ENCODE assay signal across 1 cellular context in the genomic region with DNA sequence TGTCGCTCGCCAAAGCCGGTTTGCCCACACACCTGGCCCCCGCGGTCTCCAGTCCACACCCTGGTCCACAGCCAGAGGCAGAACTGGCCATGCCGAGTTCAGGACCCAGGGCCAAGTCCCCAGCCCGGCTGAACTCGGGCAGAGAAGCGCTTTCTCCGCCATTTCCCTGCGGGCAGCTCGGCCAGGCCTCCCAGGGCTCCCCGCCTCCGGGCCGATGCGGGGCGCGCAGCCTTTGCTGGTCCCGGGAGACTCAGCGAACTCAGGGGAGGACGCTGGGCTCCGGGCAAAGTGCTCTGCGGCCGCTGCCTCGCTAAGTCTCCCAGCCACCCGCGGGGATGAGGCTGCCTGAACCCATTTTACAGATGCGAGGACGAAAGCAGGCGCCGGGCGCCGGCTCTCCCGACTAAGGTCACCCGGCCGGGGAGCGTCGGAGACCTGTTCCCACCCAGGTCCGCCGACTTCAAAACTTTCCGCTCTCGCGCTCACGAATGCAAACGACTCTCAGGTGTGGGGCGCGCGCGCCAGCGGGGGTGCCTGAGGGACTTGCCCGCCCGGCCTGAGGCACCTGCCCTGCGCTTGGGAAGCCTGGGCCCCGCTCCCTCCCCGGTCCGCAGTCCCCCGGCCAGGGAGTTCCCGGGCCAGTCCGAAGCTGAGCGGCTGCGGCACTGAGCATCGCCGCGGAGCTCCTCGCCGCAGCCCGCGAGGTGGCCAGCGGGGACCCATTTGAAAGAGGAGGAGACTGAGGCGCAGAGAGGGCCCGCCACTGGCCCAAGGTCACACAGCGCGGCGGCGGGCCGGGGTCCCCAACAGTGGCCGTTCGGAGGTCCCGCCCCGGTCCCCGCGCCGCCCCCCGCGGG.
TF ChIP-seq lines count a peak whose summit lies in the region.

No MANE protein-coding gene starts in this region.

TF ChIP-seq in WTC11, 78 proteins besides CTCF, POLR2A, EP300 and RAD21 (continued from another document):
- TF ChIP-seq, protein P1, sequence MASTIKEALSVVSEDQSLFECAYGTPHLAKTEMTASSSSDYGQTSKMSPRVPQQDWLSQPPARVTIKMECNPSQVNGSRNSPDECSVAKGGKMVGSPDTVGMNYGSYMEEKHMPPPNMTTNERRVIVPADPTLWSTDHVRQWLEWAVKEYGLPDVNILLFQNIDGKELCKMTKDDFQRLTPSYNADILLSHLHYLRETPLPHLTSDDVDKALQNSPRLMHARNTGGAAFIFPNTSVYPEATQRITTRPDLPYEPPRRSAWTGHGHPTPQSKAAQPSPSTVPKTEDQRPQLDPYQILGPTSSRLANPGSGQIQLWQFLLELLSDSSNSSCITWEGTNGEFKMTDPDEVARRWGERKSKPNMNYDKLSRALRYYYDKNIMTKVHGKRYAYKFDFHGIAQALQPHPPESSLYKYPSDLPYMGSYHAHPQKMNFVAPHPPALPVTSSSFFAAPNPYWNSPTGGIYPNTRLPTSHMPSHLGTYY (CRISPR knock-in tag; IDR thresholded peaks at IDR 0.05): 0 out of 2 replicates have a peak, but pooled peaks have one; percentile 68
- no peak for TF ChIP-seq JAZF1 (CRISPR knock-in tag; IDR thresholded peaks at IDR 0.05)
- TF ChIP-seq, protein P2, sequence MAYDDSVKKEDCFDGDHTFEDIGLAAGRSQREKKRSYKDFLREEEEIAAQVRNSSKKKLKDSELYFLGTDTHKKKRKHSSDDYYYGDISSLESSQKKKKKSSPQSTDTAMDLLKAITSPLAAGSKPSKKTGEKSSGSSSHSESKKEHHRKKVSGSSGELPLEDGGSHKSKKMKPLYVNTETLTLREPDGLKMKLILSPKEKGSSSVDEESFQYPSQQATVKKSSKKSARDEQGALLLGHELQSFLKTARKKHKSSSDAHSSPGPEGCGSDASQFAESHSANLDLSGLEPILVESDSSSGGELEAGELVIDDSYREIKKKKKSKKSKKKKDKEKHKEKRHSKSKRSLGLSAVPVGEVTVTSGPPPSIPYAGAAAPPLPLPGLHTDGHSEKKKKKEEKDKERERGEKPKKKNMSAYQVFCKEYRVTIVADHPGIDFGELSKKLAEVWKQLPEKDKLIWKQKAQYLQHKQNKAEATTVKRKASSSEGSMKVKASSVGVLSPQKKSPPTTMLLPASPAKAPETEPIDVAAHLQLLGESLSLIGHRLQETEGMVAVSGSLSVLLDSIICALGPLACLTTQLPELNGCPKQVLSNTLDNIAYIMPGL (CRISPR knock-in tag; IDR thresholded peaks at IDR 0.05): peak; percentile 49; the same call in 1 of the 2 replicates
- no peak for TF ChIP-seq ZNF416 (CRISPR knock-in tag; IDR thresholded peaks at IDR 0.05)
- no peak for TF ChIP-seq SMAD4 (CRISPR knock-in tag; IDR thresholded peaks at IDR 0.05)
- TF ChIP-seq, protein P3, sequence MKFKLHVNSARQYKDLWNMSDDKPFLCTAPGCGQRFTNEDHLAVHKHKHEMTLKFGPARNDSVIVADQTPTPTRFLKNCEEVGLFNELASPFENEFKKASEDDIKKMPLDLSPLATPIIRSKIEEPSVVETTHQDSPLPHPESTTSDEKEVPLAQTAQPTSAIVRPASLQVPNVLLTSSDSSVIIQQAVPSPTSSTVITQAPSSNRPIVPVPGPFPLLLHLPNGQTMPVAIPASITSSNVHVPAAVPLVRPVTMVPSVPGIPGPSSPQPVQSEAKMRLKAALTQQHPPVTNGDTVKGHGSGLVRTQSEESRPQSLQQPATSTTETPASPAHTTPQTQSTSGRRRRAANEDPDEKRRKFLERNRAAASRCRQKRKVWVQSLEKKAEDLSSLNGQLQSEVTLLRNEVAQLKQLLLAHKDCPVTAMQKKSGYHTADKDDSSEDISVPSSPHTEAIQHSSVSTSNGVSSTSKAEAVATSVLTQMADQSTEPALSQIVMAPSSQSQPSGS (CRISPR knock-in tag; IDR thresholded peaks at IDR 0.05; ENCODE audit: borderline replicate concordance, low read depth): no peak
- no peak for TF ChIP-seq MXD4 (CRISPR knock-in tag; IDR thresholded peaks at IDR 0.05; ENCODE audit: borderline replicate concordance)
- TF ChIP-seq, protein P4, sequence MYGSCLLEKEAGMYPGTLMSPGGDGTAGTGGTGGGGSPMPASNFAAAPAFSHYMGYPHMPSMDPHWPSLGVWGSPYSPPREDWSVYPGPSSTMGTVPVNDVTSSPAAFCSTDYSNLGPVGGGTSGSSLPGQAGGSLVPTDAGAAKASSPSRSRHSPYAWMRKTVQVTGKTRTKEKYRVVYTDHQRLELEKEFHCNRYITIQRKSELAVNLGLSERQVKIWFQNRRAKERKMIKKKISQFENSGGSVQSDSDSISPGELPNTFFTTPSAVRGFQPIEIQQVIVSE (CRISPR knock-in tag; IDR thresholded peaks at IDR 0.05; ENCODE audit: borderline replicate concordance): no peak
- TF ChIP-seq, protein P5, sequence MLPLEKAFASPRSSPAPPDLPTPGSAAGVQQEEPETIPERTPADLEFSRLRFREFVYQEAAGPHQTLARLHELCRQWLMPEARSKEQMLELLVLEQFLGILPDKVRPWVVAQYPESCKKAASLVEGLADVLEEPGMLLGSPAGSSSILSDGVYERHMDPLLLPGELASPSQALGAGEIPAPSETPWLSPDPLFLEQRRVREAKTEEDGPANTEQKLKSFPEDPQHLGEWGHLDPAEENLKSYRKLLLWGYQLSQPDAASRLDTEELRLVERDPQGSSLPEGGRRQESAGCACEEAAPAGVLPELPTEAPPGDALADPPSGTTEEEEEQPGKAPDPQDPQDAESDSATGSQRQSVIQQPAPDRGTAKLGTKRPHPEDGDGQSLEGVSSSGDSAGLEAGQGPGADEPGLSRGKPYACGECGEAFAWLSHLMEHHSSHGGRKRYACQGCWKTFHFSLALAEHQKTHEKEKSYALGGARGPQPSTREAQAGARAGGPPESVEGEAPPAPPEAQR (CRISPR knock-in tag; IDR thresholded peaks at IDR 0.05): no peak
- TF ChIP-seq NFE2L1 (CRISPR knock-in tag; IDR thresholded peaks at IDR 0.05): no peak
- TF ChIP-seq, protein P6, sequence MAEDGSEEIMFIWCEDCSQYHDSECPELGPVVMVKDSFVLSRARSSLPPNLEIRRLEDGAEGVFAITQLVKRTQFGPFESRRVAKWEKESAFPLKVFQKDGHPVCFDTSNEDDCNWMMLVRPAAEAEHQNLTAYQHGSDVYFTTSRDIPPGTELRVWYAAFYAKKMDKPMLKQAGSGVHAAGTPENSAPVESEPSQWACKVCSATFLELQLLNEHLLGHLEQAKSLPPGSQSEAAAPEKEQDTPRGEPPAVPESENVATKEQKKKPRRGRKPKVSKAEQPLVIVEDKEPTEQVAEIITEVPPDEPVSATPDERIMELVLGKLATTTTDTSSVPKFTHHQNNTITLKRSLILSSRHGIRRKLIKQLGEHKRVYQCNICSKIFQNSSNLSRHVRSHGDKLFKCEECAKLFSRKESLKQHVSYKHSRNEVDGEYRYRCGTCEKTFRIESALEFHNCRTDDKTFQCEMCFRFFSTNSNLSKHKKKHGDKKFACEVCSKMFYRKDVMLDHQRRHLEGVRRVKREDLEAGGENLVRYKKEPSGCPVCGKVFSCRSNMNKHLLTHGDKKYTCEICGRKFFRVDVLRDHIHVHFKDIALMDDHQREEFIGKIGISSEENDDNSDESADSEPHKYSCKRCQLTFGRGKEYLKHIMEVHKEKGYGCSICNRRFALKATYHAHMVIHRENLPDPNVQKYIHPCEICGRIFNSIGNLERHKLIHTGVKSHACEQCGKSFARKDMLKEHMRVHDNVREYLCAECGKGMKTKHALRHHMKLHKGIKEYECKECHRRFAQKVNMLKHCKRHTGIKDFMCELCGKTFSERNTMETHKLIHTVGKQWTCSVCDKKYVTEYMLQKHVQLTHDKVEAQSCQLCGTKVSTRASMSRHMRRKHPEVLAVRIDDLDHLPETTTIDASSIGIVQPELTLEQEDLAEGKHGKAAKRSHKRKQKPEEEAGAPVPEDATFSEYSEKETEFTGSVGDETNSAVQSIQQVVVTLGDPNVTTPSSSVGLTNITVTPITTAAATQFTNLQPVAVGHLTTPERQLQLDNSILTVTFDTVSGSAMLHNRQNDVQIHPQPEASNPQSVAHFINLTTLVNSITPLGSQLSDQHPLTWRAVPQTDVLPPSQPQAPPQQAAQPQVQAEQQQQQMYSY (CRISPR knock-in tag; IDR thresholded peaks at IDR 0.05): no peak
- peak; percentile 80 for TF ChIP-seq GTF2I (CRISPR knock-in tag; conservative IDR thresholded peaks at IDR 0.05)
- TF ChIP-seq OVOL2 (CRISPR knock-in tag; IDR thresholded peaks at IDR 0.05; ENCODE audit: borderline replicate concordance): no peak
- no peak for TF ChIP-seq ZNF317 (CRISPR knock-in tag; IDR thresholded peaks at IDR 0.05; ENCODE audit: borderline replicate concordance, low read depth)
- no peak for TF ChIP-seq ZNF219 (CRISPR knock-in tag; IDR thresholded peaks at IDR 0.05; ENCODE audit: borderline replicate concordance)
- TF ChIP-seq, protein P7, sequence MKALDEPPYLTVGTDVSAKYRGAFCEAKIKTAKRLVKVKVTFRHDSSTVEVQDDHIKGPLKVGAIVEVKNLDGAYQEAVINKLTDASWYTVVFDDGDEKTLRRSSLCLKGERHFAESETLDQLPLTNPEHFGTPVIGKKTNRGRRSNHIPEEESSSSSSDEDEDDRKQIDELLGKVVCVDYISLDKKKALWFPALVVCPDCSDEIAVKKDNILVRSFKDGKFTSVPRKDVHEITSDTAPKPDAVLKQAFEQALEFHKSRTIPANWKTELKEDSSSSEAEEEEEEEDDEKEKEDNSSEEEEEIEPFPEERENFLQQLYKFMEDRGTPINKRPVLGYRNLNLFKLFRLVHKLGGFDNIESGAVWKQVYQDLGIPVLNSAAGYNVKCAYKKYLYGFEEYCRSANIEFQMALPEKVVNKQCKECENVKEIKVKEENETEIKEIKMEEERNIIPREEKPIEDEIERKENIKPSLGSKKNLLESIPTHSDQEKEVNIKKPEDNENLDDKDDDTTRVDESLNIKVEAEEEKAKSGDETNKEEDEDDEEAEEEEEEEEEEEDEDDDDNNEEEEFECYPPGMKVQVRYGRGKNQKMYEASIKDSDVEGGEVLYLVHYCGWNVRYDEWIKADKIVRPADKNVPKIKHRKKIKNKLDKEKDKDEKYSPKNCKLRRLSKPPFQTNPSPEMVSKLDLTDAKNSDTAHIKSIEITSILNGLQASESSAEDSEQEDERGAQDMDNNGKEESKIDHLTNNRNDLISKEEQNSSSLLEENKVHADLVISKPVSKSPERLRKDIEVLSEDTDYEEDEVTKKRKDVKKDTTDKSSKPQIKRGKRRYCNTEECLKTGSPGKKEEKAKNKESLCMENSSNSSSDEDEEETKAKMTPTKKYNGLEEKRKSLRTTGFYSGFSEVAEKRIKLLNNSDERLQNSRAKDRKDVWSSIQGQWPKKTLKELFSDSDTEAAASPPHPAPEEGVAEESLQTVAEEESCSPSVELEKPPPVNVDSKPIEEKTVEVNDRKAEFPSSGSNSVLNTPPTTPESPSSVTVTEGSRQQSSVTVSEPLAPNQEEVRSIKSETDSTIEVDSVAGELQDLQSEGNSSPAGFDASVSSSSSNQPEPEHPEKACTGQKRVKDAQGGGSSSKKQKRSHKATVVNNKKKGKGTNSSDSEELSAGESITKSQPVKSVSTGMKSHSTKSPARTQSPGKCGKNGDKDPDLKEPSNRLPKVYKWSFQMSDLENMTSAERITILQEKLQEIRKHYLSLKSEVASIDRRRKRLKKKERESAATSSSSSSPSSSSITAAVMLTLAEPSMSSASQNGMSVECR (CRISPR knock-in tag; IDR thresholded peaks at IDR 0.05; ENCODE audit: borderline replicate concordance): no peak
- TF ChIP-seq ELF4 (CRISPR knock-in tag; IDR thresholded peaks at IDR 0.05; ENCODE audit: low read depth): no peak
- no peak for TF ChIP-seq CREB1 (CRISPR knock-in tag; IDR thresholded peaks at IDR 0.05)
- no peak for TF ChIP-seq TEAD4 (CRISPR knock-in tag; IDR thresholded peaks at IDR 0.05)
- TF ChIP-seq, protein P8, sequence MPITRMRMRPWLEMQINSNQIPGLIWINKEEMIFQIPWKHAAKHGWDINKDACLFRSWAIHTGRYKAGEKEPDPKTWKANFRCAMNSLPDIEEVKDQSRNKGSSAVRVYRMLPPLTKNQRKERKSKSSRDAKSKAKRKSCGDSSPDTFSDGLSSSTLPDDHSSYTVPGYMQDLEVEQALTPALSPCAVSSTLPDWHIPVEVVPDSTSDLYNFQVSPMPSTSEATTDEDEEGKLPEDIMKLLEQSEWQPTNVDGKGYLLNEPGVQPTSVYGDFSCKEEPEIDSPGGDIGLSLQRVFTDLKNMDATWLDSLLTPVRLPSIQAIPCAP (CRISPR knock-in tag; IDR thresholded peaks at IDR 0.05): no peak
- TF ChIP-seq ESRRA (CRISPR knock-in tag; IDR thresholded peaks at IDR 0.05; ENCODE audit: borderline replicate concordance): no peak
- no peak for TF ChIP-seq FOXP1 (CRISPR knock-in tag; IDR thresholded peaks at IDR 0.05; ENCODE audit: borderline replicate concordance)
- TF ChIP-seq, protein P9, sequence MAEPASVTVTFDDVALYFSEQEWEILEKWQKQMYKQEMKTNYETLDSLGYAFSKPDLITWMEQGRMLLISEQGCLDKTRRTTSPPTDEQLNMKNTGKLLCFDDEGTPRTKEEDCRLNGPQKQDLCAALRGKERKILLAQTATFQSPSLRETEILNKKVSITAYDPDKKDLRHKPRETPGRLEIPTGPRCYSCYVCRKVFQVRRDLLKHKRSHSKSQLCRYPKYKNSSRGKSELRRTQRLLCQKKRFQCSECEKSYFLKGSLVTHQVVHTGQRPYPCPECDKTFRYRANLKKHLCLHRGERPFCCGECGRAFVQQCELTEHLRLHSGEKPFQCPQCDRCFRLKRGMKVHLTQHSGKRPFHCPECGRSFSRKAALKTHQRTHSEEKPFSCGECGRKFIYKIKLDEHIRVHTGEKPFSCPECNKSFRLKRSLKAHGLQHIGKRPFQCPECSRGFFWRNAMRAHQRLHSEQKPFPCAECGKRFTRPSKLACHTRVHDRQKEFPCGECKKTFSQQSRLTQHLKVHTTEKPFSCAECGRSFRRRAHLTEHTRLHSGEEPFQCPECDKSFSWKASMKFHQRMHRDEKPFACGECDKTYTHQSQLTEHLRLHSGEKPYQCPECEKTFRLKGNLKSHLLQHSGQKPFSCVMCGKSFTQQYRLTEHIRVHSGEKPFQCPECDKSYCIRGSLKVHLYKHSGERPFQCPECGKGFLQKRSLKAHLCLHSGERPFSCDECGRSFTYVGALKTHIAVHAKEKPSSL (CRISPR knock-in tag; conservative IDR thresholded peaks at IDR 0.05): no peak
